In the genomic region with DNA sequence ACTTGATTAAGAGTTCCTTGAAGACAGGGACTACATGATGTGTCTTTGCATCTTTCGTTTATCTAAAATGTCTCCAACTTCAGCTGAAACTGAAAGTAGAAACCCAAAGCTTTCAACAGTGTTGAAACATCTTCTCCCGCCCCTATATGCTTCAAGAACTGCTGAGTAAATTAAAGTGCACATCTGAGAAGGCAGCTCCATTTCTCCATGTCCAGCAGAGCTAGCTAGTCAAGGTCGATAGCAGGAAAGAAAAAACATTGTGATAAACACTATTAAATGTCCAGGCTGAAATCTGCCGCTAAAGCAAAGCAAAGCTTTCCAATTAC, we compare ENCODE assay signal across 10 cellular contexts.
DNase-seq lines count a peak whose midpoint lies in the region; ATAC-seq and TF ChIP-seq lines count a peak whose summit lies in the region.
"Had no signal": no experiment of that assay in that cellular context is flagged by ENCODE, and none has a peak within 500 bp of the region (broad histone marks: within the 10 kb centered on the region; RNA-seq: fewer than 3 reads in every experiment).

No MANE protein-coding gene starts in this region.

- no peak for ATAC-seq in right cardiac atrium

- H3K4me1 ChIP-seq in right cardiac atrium (ENCODE audit: control insufficient read depth, insufficient read depth, low read length) = peaks cover 2% of the 10 kb centered on the region
- H3K4me1 ChIP-seq in right atrium auricular region = no peaks in the 10 kb centered on the region

- H3K36me3 ChIP-seq in right atrium auricular region = no peaks in the 10 kb centered on the region

- H3K9me3 ChIP-seq in right cardiac atrium (ENCODE audit: control insufficient read depth, low read length) = no peaks in the 10 kb centered on the region
- H3K9me3 ChIP-seq in right atrium auricular region = no peaks in the 10 kb centered on the region

- DNase-seq in right cardiac atrium = no peak
- DNase-seq in right atrium auricular region (ENCODE audit: low spot score) = no peak
- peak; percentile 48 for DNase-seq in NOMO-1 treated with dmso at 0.1 percent for 144 hours (lab: John Stamatoyannopoulos, UW; ENCODE audit: unreplicated experiment)
- DNase-seq in fibroblast of the aortic adventitia (ENCODE audit: low read depth) = peak; percentile 26
- DNase-seq in NCI-H146 (lab: John Stamatoyannopoulos, UW) = no peak
- no peak for DNase-seq in NCI-H774 (lab: John Stamatoyannopoulos, UW)
- DNase-seq in NCI-H345 treated with DMSO at 0.1 percent for 48 hours (lab: John Stamatoyannopoulos, UW; ENCODE audit: unreplicated experiment) = no peak
- DNase-seq in NCI-H510A treated with DMSO at 0.1 percent for 48 hours (lab: John Stamatoyannopoulos, UW) = no peak
- DNase-seq: Calu3; stimulated activated CD4-positive, alpha-beta T cell treated with anti-CD3 and anti-CD28 coated beads, Interleukin-12 subunit alpha, Interleukin-12 subunit beta, amount 100 ng/mL, for 4 hours had no signal

- WGBS in right cardiac atrium = 54% methylated on average over 4 of the region's 4 CpGs

- H3K27ac ChIP-seq in right cardiac atrium (ENCODE audit: low read length) (no peak overlapping the region), right atrium auricular region (no peak overlapping the region)

- intact Hi-C loops in right cardiac atrium (cut with DNase I) = no loop called here

- H3K4me3 ChIP-seq in right cardiac atrium (ENCODE audit: low read length) (peak overlapping the region; percentile 15), right atrium auricular region (no peak overlapping the region), fibroblast of the aortic adventitia (ENCODE audit: low read depth, low read length) (peak overlapping the region; percentile 31)

- TF ChIP-seq CTCF in right atrium auricular region (IDR thresholded peaks at IDR 0.05) (no peak), fibroblast of the aortic adventitia (IDR thresholded peaks at IDR 0.05; ENCODE audit: insufficient read depth, low read length) (no peak)

- H3K27me3 ChIP-seq in right cardiac atrium (ENCODE audit: control insufficient read depth, insufficient read depth) (no peaks in the 10 kb centered on the region), right atrium auricular region (no peaks in the 10 kb centered on the region)

Comparison
In these comparisons a context has a peak if more than half of its experiments do, and no peak if none do; other contexts are left out.
1. H3K4me3 ChIP-seq: peak in right cardiac atrium (single experiment) and fibroblast of the aortic adventitia (single experiment); none in right atrium auricular region (0 of 2).
2. DNase-seq: peak in NOMO-1 treated with dmso at 0.1 percent for 144 hours (single experiment) and fibroblast of the aortic adventitia (single experiment); none in right cardiac atrium (0 of 3), right atrium auricular region (single experiment), NCI-H146 (single experiment), NCI-H774 (single experiment), NCI-H345 treated with DMSO at 0.1 percent for 48 hours (single experiment) and NCI-H510A treated with DMSO at 0.1 percent for 48 hours (single experiment).